30 cellular contexts compared by ENCODE assay signal in genomic region chr2:58441643-58442042, GRCh38.
"Had no signal": no experiment of that assay in that cellular context is flagged by ENCODE, and none has a peak within 500 bp of the region (broad histone marks: within the 10 kb centered on the region; RNA-seq: fewer than 3 reads in every experiment).

No MANE protein-coding gene starts in this region.

- ATAC-seq: natural killer cell; psoas muscle; right cardiac atrium; right lobe of liver; stimulated activated memory B cell treated with anti-CD40 and anti-IgM and Interleukin-4, amounts not matched to agents 10 μg/mL and 1 μg/mL and 100 μg/mL, for 72 hours; stimulated activated naive CD8-positive, alpha-beta T cell treated with anti-CD3 and anti-CD28 coated beads, Interleukin-15, amount 100 ng/mL, for 72 hours; stimulated activated naive CD8-positive, alpha-beta T cell treated with anti-CD3 and anti-CD28 coated beads, Interleukin-15, Interleukin-2, amounts not matched to agents 100 U/mL and 50 U/mL, for 24 hours had no signal

- H3K9me3 Mint-ChIP-seq: natural killer cell; nephron; neural progenitor cell; stimulated activated memory B cell treated with anti-CD40 and anti-IgM and Interleukin-4, amounts not matched to agents 10 μg/mL and 1 μg/mL and 100 μg/mL, for 72 hours; stimulated activated naive CD8-positive, alpha-beta T cell treated with anti-CD3 and anti-CD28 coated beads, Interleukin-15, amount 100 ng/mL, for 72 hours had no signal

- H3K79me2 ChIP-seq: parathyroid adenoma had no signal

- FAIRE-seq: small intestine, urothelium cell line had no signal

- H3K4me2 ChIP-seq: neural progenitor cell had no signal

- H3K27ac Mint-ChIP-seq: natural killer cell; nephron; neural progenitor cell; progenitor cell of endocrine pancreas; stimulated activated memory B cell treated with anti-CD40 and anti-IgM and Interleukin-4, amounts not matched to agents 10 μg/mL and 1 μg/mL and 100 μg/mL, for 72 hours; stimulated activated naive CD8-positive, alpha-beta T cell treated with anti-CD3 and anti-CD28 coated beads, Interleukin-15, amount 100 ng/mL, for 72 hours had no signal

- H3K9ac ChIP-seq: neural progenitor cell, parathyroid adenoma had no signal

- H3K4me1 Mint-ChIP-seq: natural killer cell; nephron; stimulated activated memory B cell treated with anti-CD40 and anti-IgM and Interleukin-4, amounts not matched to agents 10 μg/mL and 1 μg/mL and 100 μg/mL, for 72 hours; stimulated activated naive CD8-positive, alpha-beta T cell treated with anti-CD3 and anti-CD28 coated beads, Interleukin-15, amount 100 ng/mL, for 72 hours had no signal

- H3K4me1 ChIP-seq: neural progenitor cell, parathyroid adenoma, psoas muscle, right lobe of liver, sigmoid colon, suprapubic skin, testis, tibial artery, upper lobe of left lung, vagina had no signal

- H3K27ac ChIP-seq: neural progenitor cell, ovary, parathyroid adenoma, psoas muscle, right lobe of liver, sigmoid colon, suprapubic skin, testis, tibial artery, upper lobe of left lung, vagina had no signal

- H3K36me3 Mint-ChIP-seq: natural killer cell; neural progenitor cell; stimulated activated memory B cell treated with anti-CD40 and anti-IgM and Interleukin-4, amounts not matched to agents 10 μg/mL and 1 μg/mL and 100 μg/mL, for 72 hours had no signal

- H3K27me3 ChIP-seq: neural progenitor cell, ovary, right lobe of liver, sigmoid colon, suprapubic skin, testis, tibial artery, upper lobe of left lung, vagina had no signal

- H3K27me3 Mint-ChIP-seq: progenitor cell of endocrine pancreas had no signal

- H3K9me3 ChIP-seq: ovary, psoas muscle, right lobe of liver, sigmoid colon, suprapubic skin, testis, tibial artery, upper lobe of left lung, vagina had no signal

- H3K4me3 Mint-ChIP-seq: natural killer cell; nephron; neural progenitor cell; stimulated activated memory B cell treated with anti-CD40 and anti-IgM and Interleukin-4, amounts not matched to agents 10 μg/mL and 1 μg/mL and 100 μg/mL, for 72 hours; stimulated activated naive CD8-positive, alpha-beta T cell treated with anti-CD3 and anti-CD28 coated beads, Interleukin-15, amount 100 ng/mL, for 72 hours had no signal

- H3K36me3 ChIP-seq: neural progenitor cell, ovary, right lobe of liver, sigmoid colon, suprapubic skin, tibial artery, upper lobe of left lung, vagina had no signal

- H3K4me3 ChIP-seq: neural progenitor cell, ovary, psoas muscle, right lobe of liver, sigmoid colon, suprapubic skin, testis, tibial artery, upper lobe of left lung, vagina had no signal

- DNase-seq: natural killer cell; occipital lobe; ovary; posterior cingulate gyrus; psoas muscle; right cardiac atrium; right lobe of liver; sigmoid colon; small intestine; stimulated activated CD4-positive, alpha-beta T cell treated with anti-CD3 and anti-CD28 coated beads, Interleukin-15, amount 100 ng/mL, for 24 hours; stimulated activated CD4-positive, alpha-beta T cell treated with anti-CD3 and anti-CD28 coated beads, Interleukin-2, amount 100 ng/mL, for 24 hours; stimulated activated CD4-positive, alpha-beta T cell treated with anti-CD3 and anti-CD28 coated beads, Interleukin-2, amount 100 ng/mL, for 48 hours; stimulated activated CD4-positive, alpha-beta T cell treated with anti-CD3 and anti-CD28 coated beads, Interleukin-4, amount 100 ng/mL, for 4 hours; stimulated activated CD8-positive, alpha-beta memory T cell treated with anti-CD3 and anti-CD28 coated beads, Interleukin-4, amount 100 ng/mL, for 48 hours; stimulated activated naive CD4-positive, alpha-beta T cell; stimulated activated naive CD8-positive, alpha-beta T cell treated with anti-CD3 and anti-CD28 coated beads, Interleukin-15, amount 100 ng/mL, for 72 hours; stimulated activated naive CD8-positive, alpha-beta T cell treated with anti-CD3 and anti-CD28 coated beads, Interleukin-15, Interleukin-2, amounts not matched to agents 100 U/mL and 50 U/mL, for 24 hours; substantia nigra; testis; tibial artery; trophoblast cell; upper lobe of left lung had no signal
